ENCODE assay signal across 10 cellular contexts in the genomic region with DNA sequence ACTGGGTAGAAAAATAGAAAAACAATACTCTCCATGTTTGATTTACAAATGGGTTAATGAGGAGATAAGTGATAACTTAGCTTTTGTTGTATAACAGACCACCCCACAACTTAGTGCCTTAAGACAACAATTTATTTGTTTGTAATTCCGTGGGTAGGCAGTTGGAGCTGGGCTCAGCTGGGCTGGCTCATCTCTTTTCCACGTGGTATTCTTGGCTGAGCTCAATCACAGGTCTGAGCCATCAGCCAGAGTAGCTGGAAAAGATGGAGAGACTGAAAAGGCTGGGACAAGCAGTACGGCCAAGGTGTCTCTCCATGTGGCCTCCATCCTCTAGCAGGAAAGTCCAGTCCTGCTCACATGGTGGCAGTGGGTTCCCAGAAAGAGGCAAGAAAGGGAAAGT. TPM values are rescaled to one million over a fixed set of nuclear protein-coding genes. Genes with fewer than 3 reads are reported as not detected.
"Had no signal": no experiment of that assay in that cellular context is flagged by ENCODE, and none has a peak within 500 bp of the region (broad histone marks: within the 10 kb centered on the region; RNA-seq: fewer than 3 reads in every experiment).

No MANE protein-coding gene starts in this region.

- H3K27ac Mint-ChIP-seq: IgD-negative memory B cell had no signal

- H3K4me3 Mint-ChIP-seq: IgD-negative memory B cell had no signal

- H3K4me3 ChIP-seq: K562 had no signal

- H3K4me2 ChIP-seq: KMS-11 had no signal

- H3K27ac ChIP-seq: HL-60, KMS-11 had no signal

- H3K36me3 Mint-ChIP-seq: IgD-negative memory B cell had no signal

- H3K4me1 Mint-ChIP-seq: IgD-negative memory B cell had no signal

- ATAC-seq: K562 had no signal

- FAIRE-seq: HTR-8/SVneo, K562 had no signal

- DNase-seq: IMR-90, KBM-7, KG1 had no signal

- H3K9ac ChIP-seq: KMS-11 had no signal

RNA-seq across cellular contexts. Expression of a gene that starts 32.2 kb away (rescaled TPM):
- total RNA-seq: HT-29, HT1080, IMR-90, K562 had no signal
- polyA plus RNA-seq: IgD-negative memory B cell, IMR-90, K562 had no signal
